2 cellular contexts compared by ENCODE assay signal in the genomic region with DNA sequence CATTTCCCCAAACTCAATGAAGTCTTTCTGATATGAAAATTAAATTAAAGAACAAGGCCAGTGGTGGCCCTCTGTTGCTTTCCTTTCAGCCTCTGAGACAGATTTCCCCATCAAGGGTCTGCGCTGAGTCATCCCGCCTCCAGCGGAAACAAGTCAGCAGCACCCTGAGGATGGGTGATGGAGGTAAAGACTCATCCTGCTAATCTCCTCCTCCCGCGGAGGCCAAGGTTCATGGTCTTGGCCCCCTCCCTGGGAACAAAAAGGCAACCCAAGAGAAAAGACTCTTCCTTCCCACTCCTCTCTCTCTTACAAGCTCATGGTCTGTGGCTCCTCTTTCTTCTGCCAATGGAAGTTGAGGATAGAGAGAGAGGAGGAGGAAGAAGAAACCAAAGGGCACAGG.
TF ChIP-seq lines count a peak whose summit lies in the region.

No MANE protein-coding gene starts in this region.

TF ChIP-seq in IMR-90, 13 proteins besides CTCF, POLR2A, EP300 and RAD21:
- TF ChIP-seq SMC3 (IDR thresholded peaks at IDR 0.05; ENCODE audit: low read depth, low read length) (no peak), MAFK (IDR thresholded peaks at IDR 0.05; ENCODE audit: low read depth, low read length) (no peak), MAZ (IDR thresholded peaks at IDR 0.05; ENCODE audit: borderline replicate concordance, low read depth, low read length) (no peak), BHLHE40 (IDR thresholded peaks at IDR 0.05; ENCODE audit: low read depth, low read length) (no peak), CEBPB (IDR thresholded peaks at IDR 0.05; ENCODE audit: low read depth, low read length) (peak; percentile 44; the same call in 1 of the 2 replicates), FOS (IDR thresholded peaks at IDR 0.05; ENCODE audit: low read depth, low read length) (peak; percentile 51; the same call in 1 of the 2 replicates), CHD1 (IDR thresholded peaks at IDR 0.05; ENCODE audit: low read depth, low read length) (no peak), RFX5 (IDR thresholded peaks at IDR 0.05; ENCODE audit: low read depth, low read length) (no peak), RCOR1 (IDR thresholded peaks at IDR 0.05; ENCODE audit: insufficient replicate concordance, low read length) (no peak), MXI1 (IDR thresholded peaks at IDR 0.05; ENCODE audit: borderline replicate concordance, low read depth, low read length) (no peak), NFE2L2 (IDR thresholded peaks at IDR 0.05; ENCODE audit: low read depth, low read length) (peak; percentile 59; the same call in 1 of the 2 replicates)
- TF ChIP-seq, protein P1, sequence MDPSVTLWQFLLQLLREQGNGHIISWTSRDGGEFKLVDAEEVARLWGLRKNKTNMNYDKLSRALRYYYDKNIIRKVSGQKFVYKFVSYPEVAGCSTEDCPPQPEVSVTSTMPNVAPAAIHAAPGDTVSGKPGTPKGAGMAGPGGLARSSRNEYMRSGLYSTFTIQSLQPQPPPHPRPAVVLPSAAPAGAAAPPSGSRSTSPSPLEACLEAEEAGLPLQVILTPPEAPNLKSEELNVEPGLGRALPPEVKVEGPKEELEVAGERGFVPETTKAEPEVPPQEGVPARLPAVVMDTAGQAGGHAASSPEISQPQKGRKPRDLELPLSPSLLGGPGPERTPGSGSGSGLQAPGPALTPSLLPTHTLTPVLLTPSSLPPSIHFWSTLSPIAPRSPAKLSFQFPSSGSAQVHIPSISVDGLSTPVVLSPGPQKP (IDR thresholded peaks at IDR 0.05; ENCODE audit: borderline replicate concordance, low read depth, low read length), result no peak
- TF ChIP-seq, protein P2, sequence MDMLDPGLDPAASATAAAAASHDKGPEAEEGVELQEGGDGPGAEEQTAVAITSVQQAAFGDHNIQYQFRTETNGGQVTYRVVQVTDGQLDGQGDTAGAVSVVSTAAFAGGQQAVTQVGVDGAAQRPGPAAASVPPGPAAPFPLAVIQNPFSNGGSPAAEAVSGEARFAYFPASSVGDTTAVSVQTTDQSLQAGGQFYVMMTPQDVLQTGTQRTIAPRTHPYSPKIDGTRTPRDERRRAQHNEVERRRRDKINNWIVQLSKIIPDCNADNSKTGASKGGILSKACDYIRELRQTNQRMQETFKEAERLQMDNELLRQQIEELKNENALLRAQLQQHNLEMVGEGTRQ (IDR thresholded peaks at IDR 0.05; ENCODE audit: low read depth, low read length), result no peak

TF ChIP-seq in H1, 55 proteins besides CTCF, POLR2A, EP300 and RAD21:
- TF ChIP-seq SRF (IDR thresholded peaks at IDR 0.05; ENCODE audit: low read depth, low read length), result no peak
- no peak for TF ChIP-seq CTBP2 (IDR thresholded peaks at IDR 0.05; ENCODE audit: borderline replicate concordance, insufficient read depth, insufficient read length, low read length)
- TF ChIP-seq RNF2 (IDR thresholded peaks at IDR 0.05; ENCODE audit: borderline replicate concordance, low read depth, low read length, missing control alignments, poor library complexity, severe bottlenecking), result no peak
- TF ChIP-seq RBBP5 (IDR thresholded peaks at IDR 0.05; ENCODE audit: borderline replicate concordance, low read depth, low read length), result no peak
- TF ChIP-seq SUZ12 (IDR thresholded peaks at IDR 0.05; ENCODE audit: low read length), result no peak
- no peak for TF ChIP-seq CEBPB (IDR thresholded peaks at IDR 0.05; ENCODE audit: low read depth, low read length)
- TF ChIP-seq RXRA (IDR thresholded peaks at IDR 0.05; ENCODE audit: insufficient read depth, low read depth, low read length), result no peak
- TF ChIP-seq SIRT6 (IDR thresholded peaks at IDR 0.05; ENCODE audit: low read length), result no peak
TF ChIP-seq in H1: peak in this region for 0.
